Comparison of ENCODE assay signal across 15 cellular contexts in genomic region chr5:93577807-93578178, GRCh38. TPM values are rescaled to one million over a fixed set of nuclear protein-coding genes. Genes with fewer than 3 reads are reported as not detected.
DNase-seq lines count a peak whose midpoint lies in the region; ATAC-seq and TF ChIP-seq lines count a peak whose summit lies in the region.
"Had no signal": no experiment of that assay in that cellular context is flagged by ENCODE, and none has a peak within 500 bp of the region (broad histone marks: within the 10 kb centered on the region; RNA-seq: fewer than 3 reads in every experiment).

No MANE protein-coding gene starts in this region.

- H3K9ac ChIP-seq in PC-3 (ENCODE audit: low read length) (no peak overlapping the region), mucosa of stomach (ENCODE audit: low read length) (peak overlapping the region; percentile 51)

- no peaks in the 10 kb centered on the region for H3K9me2 ChIP-seq in PC-3 (replicated peaks; ENCODE audit: low read length)

- no peak overlapping the region for H3K27ac ChIP-seq in PC-3 (ENCODE audit: low read length)
- H3K27ac ChIP-seq in esophagus (ENCODE audit: low read depth in 2 of 2, low read length in 1 of 2): peak overlapping the region; percentile 76 to 83
- peak overlapping the region; percentile 88 to 99 (median 94) for H3K27ac ChIP-seq in tibial nerve

- TF ChIP-seq CTCF in PC-3 (conservative IDR thresholded peaks at IDR 0.05; ENCODE audit: low read depth, low read length) (no peak), tibial nerve (IDR thresholded peaks at IDR 0.05) (no peak)

- no peak overlapping the region for H2AFZ ChIP-seq in PC-3 (ENCODE audit: low read length)

- CTCF ChIA-PET in PC-3 (lab: Charles Lee): no interaction called here

- 58 to 69% methylated on average over 8 of the region's 8 CpGs for WGBS in esophagus, 2 donors
- 40% methylated on average over 8 of the region's 8 CpGs for WGBS in tibial nerve, 2 donors

- intact Hi-C loops in PC-3 (cut with micrococcal nuclease): loop anchor here (5.0 kb wide), 2 partner anchors 150 to 1670 kb away; no protein-coding TSS in a partner anchor

- no peak for TF ChIP-seq POLR2A in tibial nerve (IDR thresholded peaks at IDR 0.05)

- H3K27me3 ChIP-seq in PC-3 (ENCODE audit: low read length) (no peaks in the 10 kb centered on the region), esophagus (ENCODE audit: control insufficient read depth in 1 of 2, insufficient read depth in 2 of 2, low read length in 2 of 2) (peaks cover 0 to 8% of the 10 kb centered on the region in 2 donors), mucosa of stomach (ENCODE audit: control insufficient read depth, insufficient read depth, low read length) (peaks cover 84% of the 10 kb centered on the region), tibial nerve (peaks cover 0 to 8% of the 10 kb centered on the region in 2 donors)

- H3K36me3 ChIP-seq in PC-3 (ENCODE audit: low read depth, low read length) (peaks cover 20% of the 10 kb centered on the region), esophagus (ENCODE audit: control insufficient read depth in 2 of 2, insufficient read depth in 2 of 2, low read length in 1 of 2) (no peaks in the 10 kb centered on the region), mucosa of stomach (ENCODE audit: control insufficient read depth, insufficient read depth, low read length) (no peaks in the 10 kb centered on the region), tibial nerve (peaks cover 0 to 8% (median 0%) of the 10 kb centered on the region in 3 donors)

- no peaks in the 10 kb centered on the region for H4K20me1 ChIP-seq in PC-3 (ENCODE audit: low read length)

- no peaks in the 10 kb centered on the region for H3F3A ChIP-seq in PC-3 (ENCODE audit: low read length, unreplicated experiment)

- no peak overlapping the region; the same call in 1 of the 2 replicates for H3K4me3 ChIP-seq in PC-3 (ENCODE audit: low read length)
- H3K4me3 ChIP-seq in esophagus (ENCODE audit: low read depth in 1 of 2, low read length in 2 of 2): no peak overlapping the region
- no peak overlapping the region for H3K4me3 ChIP-seq in mucosa of stomach (ENCODE audit: low read length)
- H3K4me3 ChIP-seq in tibial nerve: peak overlapping the region in 3 of 4 donors; percentile 56 to 94 (median 83)
- H3K4me3 ChIP-seq: GM12878 had no signal

- H3K9me3 ChIP-seq in PC-3 (ENCODE audit: low read length) (no peaks in the 10 kb centered on the region), esophagus (ENCODE audit: control insufficient read depth in 2 of 2, insufficient read depth in 1 of 2, low read depth in 1 of 2, low read length in 1 of 2) (no peaks in the 10 kb centered on the region), mucosa of stomach (ENCODE audit: control insufficient read depth, low read length) (no peaks in the 10 kb centered on the region), tibial nerve (no peaks in the 10 kb centered on the region)

- no peak for DNase-seq in PC-3
- DNase-seq in tibial nerve (ENCODE audit: low spot score in 2 of 2): no peak
- DNase-seq in activated T-cell treated with anti-CD3 and anti-CD28 coated beads, Interleukin-2, amount 50 U/mL, for 48 hours: no peak
- no peak for DNase-seq in glomerular visceral epithelial cell (ENCODE audit: extremely low spot score)
- no peak for DNase-seq in NCI-H69 (lab: John Stamatoyannopoulos, UW)
- no peak for DNase-seq in NCI-H1436 (lab: John Stamatoyannopoulos, UW)
- DNase-seq: left colon; NCI-H146; NK-92 treated with Interleukin-12 subunit alpha and Interleukin-12 subunit beta, amount 100 ng/mL, for 24 hours; SHP77; stimulated activated naive CD4-positive, alpha-beta T cell treated with Interleukin-2 at 50 U/mL for 16 hours had no signal

- no peak for ATAC-seq in PC-3
- ATAC-seq: GM12878, left colon had no signal

- TF ChIP-seq EP300 in tibial nerve (IDR thresholded peaks at IDR 0.05): no peak

- POLR2A ChIA-PET in PC-3 (lab: Charles Lee; ENCODE audit: unreplicated experiment): no interaction called here

- H3K79me2 ChIP-seq in PC-3 (ENCODE audit: low read length): peaks cover 85% of the 10 kb centered on the region

- peak overlapping the region; percentile 91; the same call in 1 of the 2 replicates for H3K4me2 ChIP-seq in PC-3 (ENCODE audit: low read length)

- peaks cover 27% of the 10 kb centered on the region for H3K4me1 ChIP-seq in PC-3 (ENCODE audit: insufficient read depth, low read length)
- peaks cover 0 to 10% of the 10 kb centered on the region in 2 donors for H3K4me1 ChIP-seq in esophagus (ENCODE audit: control insufficient read depth in 2 of 2, insufficient read depth in 2 of 2, low read length in 1 of 2)
- peaks cover 17% of the 10 kb centered on the region for H3K4me1 ChIP-seq in mucosa of stomach (ENCODE audit: control insufficient read depth, insufficient read depth, low read length)
- peaks cover 0 to 55% (median 6%) of the 10 kb centered on the region in 4 donors for H3K4me1 ChIP-seq in tibial nerve

- BruUV-seq in PC-3 (replicated peaks; lab: Mats Ljungman, UMichigan): no TSS peak

RNA-seq across cellular contexts. Expression of gene NR2F1-AS1, which starts 3.2 kb away (rescaled TPM):
- 24.1 and 28.8 TPM in 2 replicates for total RNA-seq in PC-3 (2014; rRNA removed)
- polyA plus RNA-seq in esophagus: 1 to 10 TPM; 3.2 to 3.4 TPM
- total RNA-seq in tibial nerve: 10 to 100 TPM; 13.5 to 38.4 (median 35.4) TPM
- total RNA-seq: activated CD8-positive, alpha-beta memory T cell treated with anti-CD3 and anti-CD28 coated beads for 36 hours had no signal

RNA-seq across cellular contexts. Expression of gene NR2F1, which starts 5.2 kb away (rescaled TPM):
- total RNA-seq in PC-3 (2014; rRNA removed): 88.4 and 118 TPM in 2 replicates
- polyA plus RNA-seq in esophagus: 1 to 10 TPM; 2.2 to 9.5 TPM
- total RNA-seq in tibial nerve: 10 to 100 TPM; 64.9 to 81.3 (median 67.6) TPM
- total RNA-seq: activated CD8-positive, alpha-beta memory T cell treated with anti-CD3 and anti-CD28 coated beads for 36 hours had no signal

Comparison
In these comparisons a context has a peak if more than half of its experiments do, and no peak if none do; other contexts are left out.
1. H3K4me3 ChIP-seq: peak in tibial nerve (3 of 4); none in PC-3 (single experiment), esophagus (0 of 2) and mucosa of stomach (single experiment).